29 cellular contexts compared by ENCODE assay signal in the genomic region with DNA sequence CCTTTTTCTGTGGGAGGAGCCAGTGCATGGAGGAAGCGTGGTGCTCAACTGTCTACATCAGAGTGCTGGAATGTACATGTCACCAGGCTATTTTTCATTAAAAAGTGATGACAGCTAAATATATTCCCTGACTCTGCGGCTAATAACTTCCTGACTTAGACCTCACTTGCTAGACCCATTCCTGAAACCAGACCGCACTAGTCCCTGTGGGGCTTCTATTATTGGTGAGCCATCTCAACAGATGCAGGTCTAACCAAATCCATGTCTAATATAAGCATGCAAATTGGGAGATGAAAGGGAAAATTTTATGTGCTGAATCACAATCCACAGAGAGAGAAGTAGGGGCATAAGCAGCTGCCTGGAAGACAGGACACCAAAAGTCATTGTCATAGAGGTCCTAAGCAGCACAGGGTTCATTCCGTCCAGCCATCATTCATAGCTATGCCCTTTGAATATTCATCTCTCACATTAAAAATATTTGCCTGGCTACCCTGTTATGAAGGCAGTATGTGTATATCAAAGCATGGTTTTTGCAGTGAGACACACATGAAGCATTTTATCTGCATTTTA.
DNase-seq lines count a peak whose midpoint lies in the region; ATAC-seq and TF ChIP-seq lines count a peak whose summit lies in the region.
"Had no signal": no experiment of that assay in that cellular context is flagged by ENCODE, and none has a peak within 500 bp of the region (broad histone marks: within the 10 kb centered on the region; RNA-seq: fewer than 3 reads in every experiment).

No MANE protein-coding gene starts in this region.

- DNase-seq in AG09309 (ENCODE audit: low read depth) = peak; percentile 71
- peak; percentile 85 for DNase-seq in GM04504 (ENCODE audit: low read depth)
- peak; percentile 79 to 93 for DNase-seq in SJCRH30
- peak; percentile 39 for DNase-seq in hepatic stellate cell (ENCODE audit: low spot score)
- no peak for DNase-seq in activated CD4-positive, alpha-beta memory T cell treated with anti-CD3 and anti-CD28 coated beads for 36 hours
- DNase-seq in left ventricle myocardium superior = no peak
- no peak for DNase-seq in activated T-helper 2 cell treated with anti-CD3 and anti-CD28 coated beads, Interferon-gamma antibody, Interleukin-2, Interleukin-4, amounts not matched to agents 10 μg/mL and 5 μg/mL and 100 μg/mL, durations not matched to agents 14 hours and 24 hours and 36 hours (ENCODE audit: low spot score)
- DNase-seq: activated CD4-positive, alpha-beta T cell treated with anti-CD3 and anti-CD28 coated beads for 48 hours; activated naive CD4-positive, alpha-beta T cell treated with Interleukin-2 at 50 U/mL for 16 hours; activated T-cell treated with anti-CD3 and anti-CD28 coated beads, Interleukin-2, amount 50 U/mL, for 72 hours; adrenal gland; COR-L47; effector CD8-positive, alpha-beta T cell; naive thymus-derived CD8-positive, alpha-beta T cell; NCI-H1417 treated with DMSO at 0.1 percent for 48 hours; NCI-H2081; NCI-H2227 treated with DMSO at 0.1 percent for 48 hours; NCI-H69; nucleus accumbens; small intestine; stimulated activated CD4-positive, alpha-beta T cell treated with anti-CD3 and anti-CD28 coated beads, Interleukin-1b, Interleukin-23, amount 100 ng/mL, for 48 hours; stimulated activated CD8-positive, alpha-beta memory T cell treated with anti-CD3 and anti-CD28 coated beads, Interleukin-4, amount 100 ng/mL, for 48 hours; stimulated activated naive CD8-positive, alpha-beta T cell treated with anti-CD3 and anti-CD28 coated beads, Interleukin-15, amount 100 ng/mL, for 72 hours; thyroid gland had no signal

- ATAC-seq in HG02642 (IDR thresholded peaks at IDR 0.05; ENCODE audit: poor library complexity, unreplicated experiment) (no peak), left ventricle myocardium superior (no peak)
- ATAC-seq: activated T-cell treated with anti-CD3 and anti-CD28 coated beads, Interleukin-2, amount 50 U/mL, for 72 hours; K562; naive thymus-derived CD8-positive, alpha-beta T cell; stimulated activated naive CD8-positive, alpha-beta T cell treated with anti-CD3 and anti-CD28 coated beads, Interleukin-15, amount 100 ng/mL, for 72 hours had no signal

- peak overlapping the region; percentile 69 for H3K27ac ChIP-seq in SJCRH30
- H3K27ac ChIP-seq: adrenal gland, epithelial cell of prostate, thyroid gland, VCaP had no signal

- no peak for TF ChIP-seq CTCF in AG09309 (IDR thresholded peaks at IDR 0.05; ENCODE audit: control insufficient read depth, insufficient read depth, low read depth, low read length, missing control alignments)

- no peaks in the 10 kb centered on the region for H3K36me3 Mint-ChIP-seq in activated CD4-positive, alpha-beta memory T cell treated with anti-CD3 and anti-CD28 coated beads for 36 hours
- no peaks in the 10 kb centered on the region for H3K36me3 Mint-ChIP-seq in activated T-helper 2 cell treated with anti-CD3 and anti-CD28 coated beads, Interferon-gamma antibody, Interleukin-2, Interleukin-4, amounts not matched to agents 10 μg/mL and 5 μg/mL and 100 μg/mL, durations not matched to agents 14 hours and 24 hours and 36 hours (ENCODE audit: low read depth)
- H3K36me3 Mint-ChIP-seq: mesothelial cell of epicardium; naive thymus-derived CD8-positive, alpha-beta T cell had no signal

- peaks cover 31% of the 10 kb centered on the region for H3K4me1 ChIP-seq in SJCRH30
- H3K4me1 ChIP-seq: adrenal gland had no signal

- no peaks in the 10 kb centered on the region for H3K9me3 ChIP-seq in SJCRH30 (replicated peaks)
- H3K9me3 ChIP-seq: adrenal gland, thyroid gland had no signal

- no peaks in the 10 kb centered on the region for H3K27me3 ChIP-seq in SJCRH30
- H3K27me3 ChIP-seq: adrenal gland, thyroid gland had no signal

- intact Hi-C loops in activated CD4-positive, alpha-beta memory T cell treated with anti-CD3 and anti-CD28 coated beads for 36 hours (cut with micrococcal nuclease) = no loop called here
- intact Hi-C loops in left ventricle myocardium superior (cut with micrococcal nuclease) = no loop called here
- intact Hi-C loops in activated T-helper 2 cell treated with anti-CD3 and anti-CD28 coated beads, Interferon-gamma antibody, Interleukin-2, Interleukin-4, amounts not matched to agents 10 μg/mL and 5 μg/mL and 100 μg/mL, durations not matched to agents 14 hours and 24 hours and 36 hours (cut with micrococcal nuclease) = no loop called here

- POLR2A ChIA-PET in activated CD4-positive, alpha-beta memory T cell treated with anti-CD3 and anti-CD28 coated beads for 36 hours (lab: Charles Lee) = no interaction called here

- H3K36me3 ChIP-seq in SJCRH30 = no peaks in the 10 kb centered on the region
- H3K36me3 ChIP-seq: adrenal gland, thyroid gland had no signal

- CTCF ChIA-PET in activated CD4-positive, alpha-beta memory T cell treated with anti-CD3 and anti-CD28 coated beads for 36 hours (lab: Charles Lee) = no interaction called here

- H3K9me3 Mint-ChIP-seq in activated CD4-positive, alpha-beta memory T cell treated with anti-CD3 and anti-CD28 coated beads for 36 hours = no peaks in the 10 kb centered on the region
- no peaks in the 10 kb centered on the region for H3K9me3 Mint-ChIP-seq in activated T-helper 2 cell treated with anti-CD3 and anti-CD28 coated beads, Interferon-gamma antibody, Interleukin-2, Interleukin-4, amounts not matched to agents 10 μg/mL and 5 μg/mL and 100 μg/mL, durations not matched to agents 14 hours and 24 hours and 36 hours
- H3K9me3 Mint-ChIP-seq: activated T-cell treated with anti-CD3 and anti-CD28 coated beads, Interleukin-2, amount 50 U/mL, for 72 hours; stimulated activated naive CD8-positive, alpha-beta T cell treated with anti-CD3 and anti-CD28 coated beads, Interleukin-15, amount 100 ng/mL, for 72 hours had no signal

- no peak overlapping the region for H3K4me3 Mint-ChIP-seq in activated CD4-positive, alpha-beta memory T cell treated with anti-CD3 and anti-CD28 coated beads for 36 hours
- no peak overlapping the region for H3K4me3 Mint-ChIP-seq in activated T-helper 2 cell treated with anti-CD3 and anti-CD28 coated beads, Interferon-gamma antibody, Interleukin-2, Interleukin-4, amounts not matched to agents 10 μg/mL and 5 μg/mL and 100 μg/mL, durations not matched to agents 14 hours and 24 hours and 36 hours (ENCODE audit: low read depth)
- H3K4me3 Mint-ChIP-seq: activated T-cell treated with anti-CD3 and anti-CD28 coated beads, Interleukin-2, amount 50 U/mL, for 72 hours; mesothelial cell of epicardium; naive thymus-derived CD8-positive, alpha-beta T cell; stimulated activated naive CD8-positive, alpha-beta T cell treated with anti-CD3 and anti-CD28 coated beads, Interleukin-15, amount 100 ng/mL, for 72 hours had no signal

- no peak overlapping the region for H3K4me3 ChIP-seq in AG09309 (ENCODE audit: control insufficient read depth, low read depth, low read length)
- no peak overlapping the region for H3K4me3 ChIP-seq in SJCRH30
- H3K4me3 ChIP-seq: adrenal gland, K562, thyroid gland had no signal

- H3K27me3 Mint-ChIP-seq in activated CD4-positive, alpha-beta memory T cell treated with anti-CD3 and anti-CD28 coated beads for 36 hours = peaks cover 2% of the 10 kb centered on the region
- no peaks in the 10 kb centered on the region for H3K27me3 Mint-ChIP-seq in activated T-helper 2 cell treated with anti-CD3 and anti-CD28 coated beads, Interferon-gamma antibody, Interleukin-2, Interleukin-4, amounts not matched to agents 10 μg/mL and 5 μg/mL and 100 μg/mL, durations not matched to agents 14 hours and 24 hours and 36 hours (ENCODE audit: low read depth)
- H3K27me3 Mint-ChIP-seq: stimulated activated naive CD8-positive, alpha-beta T cell treated with anti-CD3 and anti-CD28 coated beads, Interleukin-15, amount 100 ng/mL, for 72 hours had no signal

- H3K27ac Mint-ChIP-seq in activated CD4-positive, alpha-beta memory T cell treated with anti-CD3 and anti-CD28 coated beads for 36 hours = no peak overlapping the region
- H3K27ac Mint-ChIP-seq in activated T-helper 2 cell treated with anti-CD3 and anti-CD28 coated beads, Interferon-gamma antibody, Interleukin-2, Interleukin-4, amounts not matched to agents 10 μg/mL and 5 μg/mL and 100 μg/mL, durations not matched to agents 14 hours and 24 hours and 36 hours = no peak overlapping the region
- H3K27ac Mint-ChIP-seq: activated T-cell treated with anti-CD3 and anti-CD28 coated beads, Interleukin-2, amount 50 U/mL, for 72 hours; mesothelial cell of epicardium; naive thymus-derived CD8-positive, alpha-beta T cell; stimulated activated naive CD8-positive, alpha-beta T cell treated with anti-CD3 and anti-CD28 coated beads, Interleukin-15, amount 100 ng/mL, for 72 hours had no signal

- H3K4me1 Mint-ChIP-seq in activated CD4-positive, alpha-beta memory T cell treated with anti-CD3 and anti-CD28 coated beads for 36 hours (ENCODE audit: low read depth) = no peaks in the 10 kb centered on the region
- H3K4me1 Mint-ChIP-seq in activated T-helper 2 cell treated with anti-CD3 and anti-CD28 coated beads, Interferon-gamma antibody, Interleukin-2, Interleukin-4, amounts not matched to agents 10 μg/mL and 5 μg/mL and 100 μg/mL, durations not matched to agents 14 hours and 24 hours and 36 hours (ENCODE audit: low read depth) = no peaks in the 10 kb centered on the region
- H3K4me1 Mint-ChIP-seq: naive thymus-derived CD8-positive, alpha-beta T cell; stimulated activated naive CD8-positive, alpha-beta T cell treated with anti-CD3 and anti-CD28 coated beads, Interleukin-15, amount 100 ng/mL, for 72 hours had no signal

Comparison
In these comparisons a context has a peak if more than half of its experiments do, and no peak if none do; other contexts are left out.
1. DNase-seq: peak in AG09309 (single experiment), GM04504 (single experiment), SJCRH30 (2 of 2) and hepatic stellate cell (single experiment); none in activated CD4-positive, alpha-beta memory T cell treated with anti-CD3 and anti-CD28 coated beads for 36 hours (single experiment), left ventricle myocardium superior (single experiment) and activated T-helper 2 cell treated with anti-CD3 and anti-CD28 coated beads, Interferon-gamma antibody, Interleukin-2, Interleukin-4, amounts not matched to agents 10 μg/mL and 5 μg/mL and 100 μg/mL, durations not matched to agents 14 hours and 24 hours and 36 hours (single experiment).